ENCODE assay signal across 12 cellular contexts in genomic region chr15:90301901-90302300, GRCh38. TPM values are rescaled to one million over a fixed set of nuclear protein-coding genes. Genes with fewer than 3 reads are reported as not detected.
"Had no signal": no experiment of that assay in that cellular context is flagged by ENCODE, and none has a peak within 500 bp of the region (broad histone marks: within the 10 kb centered on the region; RNA-seq: fewer than 3 reads in every experiment).

No MANE protein-coding gene starts in this region.

- H3K9me3 ChIP-seq: mucosa of descending colon, uterus had no signal

- DNase-seq: cortex of kidney, occipital lobe had no signal

- H3K4me3 ChIP-seq: cardiac muscle cell, hepatocyte, lung, mucosa of descending colon, uterus had no signal

- H3K4me1 ChIP-seq: uterus had no signal

- H3K27ac ChIP-seq: cardiac muscle cell, hepatocyte had no signal

- ATAC-seq: activated CD4-positive, CD25-positive, alpha-beta regulatory T cell treated with anti-CD3 and anti-CD28 coated beads, Interleukin-2, amount 50 U/mL, for 24 hours had no signal

- H3K27me3 ChIP-seq: cardiac muscle cell, hepatocyte, uterus had no signal

RNA-seq across cellular contexts. Expression of gene TTLL13, which starts 52.5 kb away (rescaled TPM):
- total RNA-seq: astrocyte, epithelial cell of proximal tubule, hepatocyte, skeletal muscle tissue had no signal
- polyA plus RNA-seq: hepatocyte; naive thymus-derived CD8-positive, alpha-beta T cell had no signal
